ENCODE assay signal across 8 cellular contexts in genomic region chr6:83193747-83194582, GRCh38. TPM values are rescaled to one million over a fixed set of nuclear protein-coding genes. Genes with fewer than 3 reads are reported as not detected.
A peak's percentile ranks its signal among the peaks of the same experiment; 100 is the strongest.
DNase-seq lines count a peak whose midpoint lies in the region; ATAC-seq and TF ChIP-seq lines count a peak whose summit lies in the region.

No MANE protein-coding gene starts in this region.

- H3K9me3 ChIP-seq in esophagus squamous epithelium (no peaks in the 10 kb centered on the region), muscle layer of colon (ENCODE audit: low read length) (no peaks in the 10 kb centered on the region)

- peak; percentile 12 for DNase-seq in NOMO-1 treated with DMSO at 0.1 percent for 48 hours (lab: John Stamatoyannopoulos, UW; ENCODE audit: unreplicated experiment)
- DNase-seq in NOMO-1 treated with dmso at 0.1 percent for 144 hours (lab: John Stamatoyannopoulos, UW; ENCODE audit: unreplicated experiment), result no peak
- peak; percentile 20 for DNase-seq in NCI-H2171 (lab: John Stamatoyannopoulos, UW)
- peak; percentile 59 for DNase-seq in activated CD8-positive, alpha-beta memory T cell treated with anti-CD3 and anti-CD28 coated beads, Interleukin-2, amount 50 U/mL, for 48 hours
- no peak for DNase-seq in esophagus squamous epithelium (lab: John Stamatoyannopoulos, UW)
- peak; percentile 76 for DNase-seq in type B pancreatic cell (ENCODE audit: extremely low spot score, unreplicated experiment)

- peak; percentile 27 for ATAC-seq in HG02642 (IDR thresholded peaks at IDR 0.05; ENCODE audit: poor library complexity, unreplicated experiment)

- TF ChIP-seq POLR2A in esophagus squamous epithelium (IDR thresholded peaks at IDR 0.05), result peak in 1 of 4 donors; percentile 11

- no peak for TF ChIP-seq CTCF in esophagus squamous epithelium (IDR thresholded peaks at IDR 0.05)
- TF ChIP-seq CTCF in type B pancreatic cell (conservative IDR thresholded peaks at IDR 0.05), result no peak

- WGBS in esophagus squamous epithelium, 2 donors, result 6 to 13% methylated on average over 11 to 43 of the region's 44 CpGs

- H3K4me1 ChIP-seq in esophagus squamous epithelium (peaks cover 3 to 31% (median 13%) of the 10 kb centered on the region in 3 donors), muscle layer of colon (ENCODE audit: insufficient read depth, low read length) (peaks cover 11% of the 10 kb centered on the region)

- H3K27ac Mint-ChIP-seq in type B pancreatic cell, result peak overlapping the region; percentile 67

- H3K4me3 ChIP-seq in esophagus squamous epithelium, result peak overlapping the region; percentile 88 to 96 (median 92)
- H3K4me3 ChIP-seq in muscle layer of colon (ENCODE audit: low read depth in 1 of 2, low read length in 2 of 2), result peak overlapping the region; percentile 78 to 98

- no peaks in the 10 kb centered on the region for H3K9me3 Mint-ChIP-seq in type B pancreatic cell

- H3K4me1 Mint-ChIP-seq in type B pancreatic cell (ENCODE audit: unreplicated experiment), result peaks cover 26% of the 10 kb centered on the region

- H3K27ac ChIP-seq in esophagus squamous epithelium, result peak overlapping the region; percentile 81 to 91 (median 86)
- H3K27ac ChIP-seq in muscle layer of colon (ENCODE audit: low read depth, low read length), result peak overlapping the region; percentile 91

- H3K4me3 Mint-ChIP-seq in type B pancreatic cell, result peak overlapping the region; percentile 88

- peak overlapping the region; percentile 62 for H3K9ac ChIP-seq in muscle layer of colon (ENCODE audit: low read length)

- H3K36me3 ChIP-seq in esophagus squamous epithelium (peaks cover 0 to 14% (median 0%) of the 10 kb centered on the region in 3 donors), muscle layer of colon (ENCODE audit: insufficient read depth, low read length) (peaks cover 11% of the 10 kb centered on the region)

- H3K27me3 ChIP-seq in esophagus squamous epithelium, result no peaks in the 10 kb centered on the region
- H3K27me3 ChIP-seq in muscle layer of colon (ENCODE audit: control insufficient read depth in 1 of 2, insufficient read depth in 2 of 2, low read length in 2 of 2), result no peaks in the 10 kb centered on the region

- intact Hi-C loops in esophagus squamous epithelium (cut with DNase I), result loop anchor here (10.0 kb wide), 1 partner anchor 129 kb away; the partner anchor contains the start of genes DOP1A and UBE3D

- H3K27me3 Mint-ChIP-seq in type B pancreatic cell, result no peaks in the 10 kb centered on the region

- peaks cover 13% of the 10 kb centered on the region for H3K36me3 Mint-ChIP-seq in type B pancreatic cell

RNA-seq across cellular contexts. Expression of gene RWDD2A, which starts 0.8 kb away (rescaled TPM):
- total RNA-seq in esophagus squamous epithelium (1 to 10 TPM in 2 of 4 donors, under 1 TPM in 2; 0.57 to 3.1 (median 0.91) TPM), type B pancreatic cell (ENCODE audit: low replicate concordance) (3.6 and 4.5 TPM in 2 replicates)

RNA-seq across cellular contexts. Expression of gene PGM3, which starts 0.9 kb away (rescaled TPM):
- total RNA-seq in esophagus squamous epithelium (10 to 100 TPM; 10.9 to 20.6 (median 16.9) TPM), type B pancreatic cell (ENCODE audit: low replicate concordance) (61.4 and 72.7 TPM in 2 replicates)

Comparison
In these comparisons a context has a peak if more than half of its experiments do, and no peak if none do; other contexts are left out.
1. DNase-seq: peak in NOMO-1 treated with DMSO at 0.1 percent for 48 hours (single experiment), NCI-H2171 (single experiment), activated CD8-positive, alpha-beta memory T cell treated with anti-CD3 and anti-CD28 coated beads, Interleukin-2, amount 50 U/mL, for 48 hours (single experiment) and type B pancreatic cell (single experiment); none in NOMO-1 treated with dmso at 0.1 percent for 144 hours (single experiment) and esophagus squamous epithelium (single experiment).